Comparison of ENCODE assay signal across 1 cellular context in the genomic region with DNA sequence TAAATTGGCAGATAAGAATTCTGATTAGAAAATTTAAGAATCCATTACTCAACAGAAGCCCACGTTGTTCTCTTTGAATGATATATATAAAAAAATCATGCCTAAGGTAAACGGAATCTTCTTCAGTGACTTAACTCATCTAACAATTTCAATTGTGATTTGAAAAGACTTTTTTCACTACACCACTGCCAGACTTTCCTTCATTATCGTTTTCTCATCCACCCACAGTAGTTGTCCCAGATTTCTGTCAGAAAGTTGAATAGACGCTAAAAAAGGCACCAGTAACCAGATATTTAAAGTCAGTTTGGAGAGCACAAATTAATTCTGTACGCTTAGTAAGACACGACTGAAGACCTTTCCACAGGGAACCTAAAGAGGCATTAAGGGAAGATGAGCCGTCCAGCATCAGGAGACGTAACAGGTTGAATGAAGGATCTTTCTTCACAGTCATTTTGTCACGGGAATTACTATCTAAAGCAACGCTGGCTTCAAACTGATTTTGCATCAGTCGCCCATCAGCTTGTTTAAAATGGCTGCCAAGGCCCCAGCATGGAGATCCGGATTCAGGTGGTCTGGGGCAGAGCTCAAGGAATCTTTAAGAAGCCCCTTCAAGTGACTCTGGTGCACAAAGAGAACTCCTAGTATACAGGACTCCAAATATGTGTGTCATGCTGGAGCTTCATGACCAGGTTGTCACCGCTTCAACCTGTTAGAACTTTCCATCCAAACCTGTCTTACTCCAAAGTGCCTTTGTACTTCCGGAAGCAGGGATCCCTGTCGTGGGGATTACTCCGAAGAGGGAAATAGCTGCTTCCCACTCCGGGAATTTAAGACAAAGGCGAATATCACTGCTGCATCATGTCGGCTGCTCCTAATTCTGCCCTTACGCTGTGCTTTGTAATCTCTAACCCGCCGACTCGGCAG.
A peak's percentile ranks its signal among the peaks of the same experiment; 100 is the strongest.
TF ChIP-seq lines count a peak whose summit lies in the region.

No MANE protein-coding gene starts in this region.

TF ChIP-seq in K562, 482 proteins besides CTCF, POLR2A, EP300 and RAD21 (continued from another document):
- TF ChIP-seq, protein P1, sequence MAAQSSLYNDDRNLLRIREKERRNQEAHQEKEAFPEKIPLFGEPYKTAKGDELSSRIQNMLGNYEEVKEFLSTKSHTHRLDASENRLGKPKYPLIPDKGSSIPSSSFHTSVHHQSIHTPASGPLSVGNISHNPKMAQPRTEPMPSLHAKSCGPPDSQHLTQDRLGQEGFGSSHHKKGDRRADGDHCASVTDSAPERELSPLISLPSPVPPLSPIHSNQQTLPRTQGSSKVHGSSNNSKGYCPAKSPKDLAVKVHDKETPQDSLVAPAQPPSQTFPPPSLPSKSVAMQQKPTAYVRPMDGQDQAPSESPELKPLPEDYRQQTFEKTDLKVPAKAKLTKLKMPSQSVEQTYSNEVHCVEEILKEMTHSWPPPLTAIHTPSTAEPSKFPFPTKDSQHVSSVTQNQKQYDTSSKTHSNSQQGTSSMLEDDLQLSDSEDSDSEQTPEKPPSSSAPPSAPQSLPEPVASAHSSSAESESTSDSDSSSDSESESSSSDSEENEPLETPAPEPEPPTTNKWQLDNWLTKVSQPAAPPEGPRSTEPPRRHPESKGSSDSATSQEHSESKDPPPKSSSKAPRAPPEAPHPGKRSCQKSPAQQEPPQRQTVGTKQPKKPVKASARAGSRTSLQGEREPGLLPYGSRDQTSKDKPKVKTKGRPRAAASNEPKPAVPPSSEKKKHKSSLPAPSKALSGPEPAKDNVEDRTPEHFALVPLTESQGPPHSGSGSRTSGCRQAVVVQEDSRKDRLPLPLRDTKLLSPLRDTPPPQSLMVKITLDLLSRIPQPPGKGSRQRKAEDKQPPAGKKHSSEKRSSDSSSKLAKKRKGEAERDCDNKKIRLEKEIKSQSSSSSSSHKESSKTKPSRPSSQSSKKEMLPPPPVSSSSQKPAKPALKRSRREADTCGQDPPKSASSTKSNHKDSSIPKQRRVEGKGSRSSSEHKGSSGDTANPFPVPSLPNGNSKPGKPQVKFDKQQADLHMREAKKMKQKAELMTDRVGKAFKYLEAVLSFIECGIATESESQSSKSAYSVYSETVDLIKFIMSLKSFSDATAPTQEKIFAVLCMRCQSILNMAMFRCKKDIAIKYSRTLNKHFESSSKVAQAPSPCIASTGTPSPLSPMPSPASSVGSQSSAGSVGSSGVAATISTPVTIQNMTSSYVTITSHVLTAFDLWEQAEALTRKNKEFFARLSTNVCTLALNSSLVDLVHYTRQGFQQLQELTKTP (IDR thresholded peaks at IDR 0.05; ENCODE audit: low read depth in 1 of 2, partially characterized antibody in 2 of 2), result no peak
- TF ChIP-seq TSC22D4 (tag; IDR thresholded peaks at IDR 0.05), result no peak
- no peak for TF ChIP-seq ZNF239 (CRISPR knock-in tag; IDR thresholded peaks at IDR 0.05)
- TF ChIP-seq CHD1 (IDR thresholded peaks at IDR 0.05; ENCODE audit: low read length), result peak; percentile 6
- TF ChIP-seq ZNF696 (CRISPR knock-in tag; conservative IDR thresholded peaks at IDR 0.05), result no peak
- TF ChIP-seq ETS2 (tag; IDR thresholded peaks at IDR 0.05; ENCODE audit: borderline replicate concordance, poor library complexity, severe bottlenecking), result no peak
- TF ChIP-seq, protein P2, sequence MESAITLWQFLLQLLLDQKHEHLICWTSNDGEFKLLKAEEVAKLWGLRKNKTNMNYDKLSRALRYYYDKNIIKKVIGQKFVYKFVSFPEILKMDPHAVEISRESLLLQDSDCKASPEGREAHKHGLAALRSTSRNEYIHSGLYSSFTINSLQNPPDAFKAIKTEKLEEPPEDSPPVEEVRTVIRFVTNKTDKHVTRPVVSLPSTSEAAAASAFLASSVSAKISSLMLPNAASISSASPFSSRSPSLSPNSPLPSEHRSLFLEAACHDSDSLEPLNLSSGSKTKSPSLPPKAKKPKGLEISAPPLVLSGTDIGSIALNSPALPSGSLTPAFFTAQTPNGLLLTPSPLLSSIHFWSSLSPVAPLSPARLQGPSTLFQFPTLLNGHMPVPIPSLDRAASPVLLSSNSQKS (CRISPR knock-in tag; IDR thresholded peaks at IDR 0.05), result no peak
- TF ChIP-seq L3MBTL2 (IDR thresholded peaks at IDR 0.05), result peak; percentile 66; the same call in 1 of the 2 replicates
- TF ChIP-seq, protein P3, sequence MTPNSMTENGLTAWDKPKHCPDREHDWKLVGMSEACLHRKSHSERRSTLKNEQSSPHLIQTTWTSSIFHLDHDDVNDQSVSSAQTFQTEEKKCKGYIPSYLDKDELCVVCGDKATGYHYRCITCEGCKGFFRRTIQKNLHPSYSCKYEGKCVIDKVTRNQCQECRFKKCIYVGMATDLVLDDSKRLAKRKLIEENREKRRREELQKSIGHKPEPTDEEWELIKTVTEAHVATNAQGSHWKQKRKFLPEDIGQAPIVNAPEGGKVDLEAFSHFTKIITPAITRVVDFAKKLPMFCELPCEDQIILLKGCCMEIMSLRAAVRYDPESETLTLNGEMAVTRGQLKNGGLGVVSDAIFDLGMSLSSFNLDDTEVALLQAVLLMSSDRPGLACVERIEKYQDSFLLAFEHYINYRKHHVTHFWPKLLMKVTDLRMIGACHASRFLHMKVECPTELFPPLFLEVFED (CRISPR knock-in tag; conservative IDR thresholded peaks at IDR 0.05), result no peak
- TF ChIP-seq SRSF9 (IDR thresholded peaks at IDR 0.05; ENCODE audit: borderline replicate concordance, low read depth, low read length), result no peak
- no peak for TF ChIP-seq RBBP5 (IDR thresholded peaks at IDR 0.05; ENCODE audit: borderline replicate concordance, insufficient read depth, low read length, poor library complexity, severe bottlenecking)
- TF ChIP-seq ATF7 (IDR thresholded peaks at IDR 0.05), result no peak
- TF ChIP-seq, protein P4, sequence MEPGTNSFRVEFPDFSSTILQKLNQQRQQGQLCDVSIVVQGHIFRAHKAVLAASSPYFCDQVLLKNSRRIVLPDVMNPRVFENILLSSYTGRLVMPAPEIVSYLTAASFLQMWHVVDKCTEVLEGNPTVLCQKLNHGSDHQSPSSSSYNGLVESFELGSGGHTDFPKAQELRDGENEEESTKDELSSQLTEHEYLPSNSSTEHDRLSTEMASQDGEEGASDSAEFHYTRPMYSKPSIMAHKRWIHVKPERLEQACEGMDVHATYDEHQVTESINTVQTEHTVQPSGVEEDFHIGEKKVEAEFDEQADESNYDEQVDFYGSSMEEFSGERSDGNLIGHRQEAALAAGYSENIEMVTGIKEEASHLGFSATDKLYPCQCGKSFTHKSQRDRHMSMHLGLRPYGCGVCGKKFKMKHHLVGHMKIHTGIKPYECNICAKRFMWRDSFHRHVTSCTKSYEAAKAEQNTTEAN (CRISPR knock-in tag; IDR thresholded peaks at IDR 0.05), result 0 out of 2 replicates have a peak, but pooled peaks have one; percentile 60
- no peak for TF ChIP-seq ZKSCAN1 (IDR thresholded peaks at IDR 0.05; ENCODE audit: low read depth, low read length)
- TF ChIP-seq SAFB2 (IDR thresholded peaks at IDR 0.05; ENCODE audit: borderline replicate concordance, low read depth, low read length, severe bottlenecking), result no peak
- TF ChIP-seq CHCHD3 (CRISPR knock-in tag; IDR thresholded peaks at IDR 0.05), result no peak
- TF ChIP-seq ZNF57 (CRISPR knock-in tag; IDR thresholded peaks at IDR 0.05), result no peak
- no peak for TF ChIP-seq ZNF780A (CRISPR knock-in tag; IDR thresholded peaks at IDR 0.05)
- peak; percentile 52; the same call in 1 of the 2 replicates for TF ChIP-seq ZKSCAN8 (CRISPR knock-in tag; IDR thresholded peaks at IDR 0.05)
- TF ChIP-seq SMARCE1 (IDR thresholded peaks at IDR 0.05), result no peak; the same call in 1 of the 2 replicates
- no peak for TF ChIP-seq PCBP2 (IDR thresholded peaks at IDR 0.05; ENCODE audit: low read depth, low read length, poor library complexity, severe bottlenecking)
- TF ChIP-seq ZNF253 (CRISPR knock-in tag; conservative IDR thresholded peaks at IDR 0.05), result no peak
- TF ChIP-seq TGIF2 (CRISPR knock-in tag; IDR thresholded peaks at IDR 0.05), result no peak
- TF ChIP-seq, protein P5, sequence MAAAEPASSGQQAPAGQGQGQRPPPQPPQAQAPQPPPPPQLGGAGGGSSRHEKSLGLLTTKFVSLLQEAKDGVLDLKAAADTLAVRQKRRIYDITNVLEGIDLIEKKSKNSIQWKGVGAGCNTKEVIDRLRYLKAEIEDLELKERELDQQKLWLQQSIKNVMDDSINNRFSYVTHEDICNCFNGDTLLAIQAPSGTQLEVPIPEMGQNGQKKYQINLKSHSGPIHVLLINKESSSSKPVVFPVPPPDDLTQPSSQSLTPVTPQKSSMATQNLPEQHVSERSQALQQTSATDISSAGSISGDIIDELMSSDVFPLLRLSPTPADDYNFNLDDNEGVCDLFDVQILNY (CRISPR knock-in tag; IDR thresholded peaks at IDR 0.05), result no peak
- TF ChIP-seq ZNF3 (CRISPR knock-in tag; IDR thresholded peaks at IDR 0.05), result no peak
- TF ChIP-seq NR2C2 (CRISPR knock-in tag; IDR thresholded peaks at IDR 0.05), result no peak
- TF ChIP-seq NR2C2 (tag; IDR thresholded peaks at IDR 0.05), result no peak
- no peak for TF ChIP-seq ZBED1 (IDR thresholded peaks at IDR 0.05)
- TF ChIP-seq ZNF212 (CRISPR knock-in tag; IDR thresholded peaks at IDR 0.05), result no peak
- TF ChIP-seq, protein P6, sequence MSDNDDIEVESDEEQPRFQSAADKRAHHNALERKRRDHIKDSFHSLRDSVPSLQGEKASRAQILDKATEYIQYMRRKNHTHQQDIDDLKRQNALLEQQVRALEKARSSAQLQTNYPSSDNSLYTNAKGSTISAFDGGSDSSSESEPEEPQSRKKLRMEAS (CRISPR knock-in tag; IDR thresholded peaks at IDR 0.05), result peak; percentile 45; the same call in 1 of the 2 replicates
- peak; percentile 20 for TF ChIP-seq EP400 (IDR thresholded peaks at IDR 0.05)
- TF ChIP-seq, protein P7, sequence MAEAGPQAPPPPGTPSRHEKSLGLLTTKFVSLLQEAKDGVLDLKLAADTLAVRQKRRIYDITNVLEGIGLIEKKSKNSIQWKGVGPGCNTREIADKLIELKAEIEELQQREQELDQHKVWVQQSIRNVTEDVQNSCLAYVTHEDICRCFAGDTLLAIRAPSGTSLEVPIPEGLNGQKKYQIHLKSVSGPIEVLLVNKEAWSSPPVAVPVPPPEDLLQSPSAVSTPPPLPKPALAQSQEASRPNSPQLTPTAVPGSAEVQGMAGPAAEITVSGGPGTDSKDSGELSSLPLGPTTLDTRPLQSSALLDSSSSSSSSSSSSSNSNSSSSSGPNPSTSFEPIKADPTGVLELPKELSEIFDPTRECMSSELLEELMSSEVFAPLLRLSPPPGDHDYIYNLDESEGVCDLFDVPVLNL (CRISPR knock-in tag; IDR thresholded peaks at IDR 0.05; ENCODE audit: low read depth), result no peak
- no peak for TF ChIP-seq ZBTB17 (CRISPR knock-in tag; IDR thresholded peaks at IDR 0.05)
- no peak for TF ChIP-seq ZNF408 (CRISPR knock-in tag; IDR thresholded peaks at IDR 0.05; ENCODE audit: low read depth)
- TF ChIP-seq TAF1 (IDR thresholded peaks at IDR 0.05; ENCODE audit: control insufficient read depth, extremely low read depth, insufficient read depth, low read length, severe bottlenecking), result peak; percentile 53
- no peak for TF ChIP-seq ZNF584 (CRISPR knock-in tag; IDR thresholded peaks at IDR 0.05; ENCODE audit: low read depth)
- no peak for TF ChIP-seq NELFE (IDR thresholded peaks at IDR 0.05; ENCODE audit: insufficient read depth, insufficient read length)
- no peak for TF ChIP-seq ZNF699 (CRISPR knock-in tag; IDR thresholded peaks at IDR 0.05; ENCODE audit: insufficient replicate concordance)
- no peak for TF ChIP-seq TBL1XR1 (IDR thresholded peaks at IDR 0.05; ENCODE audit: low read length in 2 of 2)
- TF ChIP-seq BDP1 (IDR thresholded peaks at IDR 0.05; ENCODE audit: insufficient read depth, insufficient read length), result no peak
- TF ChIP-seq NEUROD1 (IDR thresholded peaks at IDR 0.05; ENCODE audit: borderline replicate concordance, low read depth, low read length, partially characterized antibody), result no peak
- TF ChIP-seq ZNF134 (CRISPR knock-in tag; conservative IDR thresholded peaks at IDR 0.05), result peak; percentile 85
- TF ChIP-seq, protein P8, sequence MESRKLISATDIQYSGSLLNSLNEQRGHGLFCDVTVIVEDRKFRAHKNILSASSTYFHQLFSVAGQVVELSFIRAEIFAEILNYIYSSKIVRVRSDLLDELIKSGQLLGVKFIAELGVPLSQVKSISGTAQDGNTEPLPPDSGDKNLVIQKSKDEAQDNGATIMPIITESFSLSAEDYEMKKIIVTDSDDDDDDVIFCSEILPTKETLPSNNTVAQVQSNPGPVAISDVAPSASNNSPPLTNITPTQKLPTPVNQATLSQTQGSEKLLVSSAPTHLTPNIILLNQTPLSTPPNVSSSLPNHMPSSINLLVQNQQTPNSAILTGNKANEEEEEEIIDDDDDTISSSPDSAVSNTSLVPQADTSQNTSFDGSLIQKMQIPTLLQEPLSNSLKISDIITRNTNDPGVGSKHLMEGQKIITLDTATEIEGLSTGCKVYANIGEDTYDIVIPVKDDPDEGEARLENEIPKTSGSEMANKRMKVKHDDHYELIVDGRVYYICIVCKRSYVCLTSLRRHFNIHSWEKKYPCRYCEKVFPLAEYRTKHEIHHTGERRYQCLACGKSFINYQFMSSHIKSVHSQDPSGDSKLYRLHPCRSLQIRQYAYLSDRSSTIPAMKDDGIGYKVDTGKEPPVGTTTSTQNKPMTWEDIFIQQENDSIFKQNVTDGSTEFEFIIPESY (CRISPR knock-in tag; IDR thresholded peaks at IDR 0.05), result no peak
- no peak for TF ChIP-seq HDAC2 (IDR thresholded peaks at IDR 0.05)
- TF ChIP-seq TOE1 (IDR thresholded peaks at IDR 0.05; ENCODE audit: borderline replicate concordance), result no peak
- no peak for TF ChIP-seq TOE1 (CRISPR knock-in tag; IDR thresholded peaks at IDR 0.05; ENCODE audit: borderline replicate concordance, low read depth)
- TF ChIP-seq FOSL1 (tag; conservative IDR thresholded peaks at IDR 0.05), result no peak
- TF ChIP-seq ZNF146 (CRISPR knock-in tag; IDR thresholded peaks at IDR 0.05; ENCODE audit: unreplicated experiment), result no peak
- TF ChIP-seq KAT8 (IDR thresholded peaks at IDR 0.05; ENCODE audit: low read depth), result no peak
- no peak for TF ChIP-seq NFE2 (IDR thresholded peaks at IDR 0.05; ENCODE audit: low read depth)
- no peak for TF ChIP-seq KDM2B (CRISPR knock-in tag; IDR thresholded peaks at IDR 0.05)
